ENCODE assay signal across 8 cellular contexts in the genomic region with DNA sequence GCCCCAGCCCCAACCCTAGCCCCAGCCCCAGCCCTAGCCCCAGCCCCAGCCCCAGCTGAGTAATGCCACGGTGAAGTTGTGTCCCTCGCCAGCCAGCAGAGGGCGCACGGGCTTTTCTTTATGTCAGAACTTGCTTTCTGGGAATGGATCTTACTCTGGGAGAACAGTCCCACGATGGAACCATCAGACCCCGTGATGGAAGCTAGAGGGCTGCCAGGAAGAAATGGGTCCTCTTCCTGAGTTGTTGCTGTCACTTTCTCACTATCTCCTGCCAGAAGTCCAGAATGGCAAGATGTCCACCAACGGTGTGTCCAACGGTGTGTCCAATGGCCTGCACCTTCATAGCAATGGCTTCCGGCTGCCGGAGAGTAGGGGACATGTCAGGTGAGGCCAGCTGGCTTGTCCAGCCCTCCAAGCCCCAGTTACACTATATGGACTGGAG. TPM values are rescaled to one million over a fixed set of nuclear protein-coding genes. Genes with fewer than 3 reads are reported as not detected.
DNase-seq lines count a peak whose midpoint lies in the region; ATAC-seq and TF ChIP-seq lines count a peak whose summit lies in the region.

No MANE protein-coding gene starts in this region.

- H4K20me1 ChIP-seq in osteoblast (ENCODE audit: insufficient read depth, low read length), result no peaks in the 10 kb centered on the region

- TF ChIP-seq POLR2A in gastroesophageal sphincter (IDR thresholded peaks at IDR 0.05) (no peak), suprapubic skin (IDR thresholded peaks at IDR 0.05) (no peak)

- H3K4me2 ChIP-seq in osteoblast (ENCODE audit: insufficient read depth, low read length), result no peak overlapping the region

- no peaks in the 10 kb centered on the region for H3K9me3 ChIP-seq in SJCRH30 (replicated peaks)
- H3K9me3 ChIP-seq in gastroesophageal sphincter, result no peaks in the 10 kb centered on the region
- no peaks in the 10 kb centered on the region for H3K9me3 ChIP-seq in osteoblast (ENCODE audit: low read depth, low read length)
- no peaks in the 10 kb centered on the region for H3K9me3 ChIP-seq in suprapubic skin

- no peaks in the 10 kb centered on the region for H3K27me3 ChIP-seq in SJCRH30
- no peaks in the 10 kb centered on the region for H3K27me3 ChIP-seq in gastroesophageal sphincter
- H3K27me3 ChIP-seq in osteoblast (ENCODE audit: insufficient read depth, low read length), result no peaks in the 10 kb centered on the region
- no peaks in the 10 kb centered on the region for H3K27me3 ChIP-seq in suprapubic skin

- no peak overlapping the region for H3K4me3 ChIP-seq in SJCRH30
- H3K4me3 ChIP-seq in gastroesophageal sphincter, result no peak overlapping the region
- no peak overlapping the region for H3K4me3 ChIP-seq in osteoblast (ENCODE audit: insufficient read depth, low read length)
- H3K4me3 ChIP-seq in suprapubic skin, result no peak overlapping the region

- peaks cover 27% of the 10 kb centered on the region for H3K4me1 ChIP-seq in SJCRH30
- peaks cover 9 to 55% (median 30%) of the 10 kb centered on the region in 3 donors for H3K4me1 ChIP-seq in gastroesophageal sphincter
- peaks cover 28% of the 10 kb centered on the region for H3K4me1 ChIP-seq in osteoblast (ENCODE audit: insufficient read depth, low read length)
- H3K4me1 ChIP-seq in suprapubic skin, result peaks cover 32% of the 10 kb centered on the region

- peak overlapping the region; percentile 59 for H2AFZ ChIP-seq in osteoblast (ENCODE audit: low read length)

- ATAC-seq in gastroesophageal sphincter (no peak), GM21619 (IDR thresholded peaks at IDR 0.05; ENCODE audit: unreplicated experiment) (no peak)

- WGBS in gastroesophageal sphincter (ENCODE audit: low coverage in 1 of 2), 2 donors, result 100% methylated on average over 2 of the region's 10 CpGs; no CpG with 5 or more reads in 1 of the 2 donors
- WGBS in suprapubic skin, result 39% methylated on average over 10 of the region's 10 CpGs

- peak; percentile 60 for DNase-seq in Ammon's horn (ENCODE audit: low spot score)
- DNase-seq in HCEC 1CT, result peak; percentile 41
- DNase-seq in SJCRH30, result peak; percentile 69 to 79
- DNase-seq in activated gamma-delta T cell treated with Interleukin-2 at 50 U/mL for 16 hours, result peak; percentile 71
- DNase-seq in osteoblast (ENCODE audit: insufficient read length, low spot score, missing footprints), result peak; percentile 98
- peak; percentile 76 to 86 for DNase-seq in suprapubic skin (ENCODE audit: low spot score in 2 of 2)

- peak; percentile 56 to 82 (median 64) for TF ChIP-seq CTCF in gastroesophageal sphincter (IDR thresholded peaks at IDR 0.05)
- TF ChIP-seq CTCF in osteoblast (IDR thresholded peaks at IDR 0.05; ENCODE audit: extremely low read depth, low read depth, low read length), result peak; percentile 63
- peak in 1 of 2 donors; percentile 71 for TF ChIP-seq CTCF in suprapubic skin (IDR thresholded peaks at IDR 0.05)

- H3K27ac ChIP-seq in SJCRH30 (no peak overlapping the region), gastroesophageal sphincter (peak overlapping the region; percentile 19 to 94 (median 90)), osteoblast (ENCODE audit: low read depth, low read length) (peak overlapping the region; percentile 38), suprapubic skin (no peak overlapping the region)

- TF ChIP-seq EP300 in gastroesophageal sphincter (IDR thresholded peaks at IDR 0.05) (no peak), suprapubic skin (IDR thresholded peaks at IDR 0.05) (no peak)

- H3K79me2 ChIP-seq in osteoblast (ENCODE audit: insufficient read depth, low read length), result no peaks in the 10 kb centered on the region

- no peaks in the 10 kb centered on the region for H3K36me3 ChIP-seq in SJCRH30
- peaks cover 0 to 73% of the 10 kb centered on the region in 2 donors for H3K36me3 ChIP-seq in gastroesophageal sphincter
- H3K36me3 ChIP-seq in osteoblast (ENCODE audit: insufficient read depth, low read length), result peaks cover 42% of the 10 kb centered on the region
- peaks cover 80% of the 10 kb centered on the region for H3K36me3 ChIP-seq in suprapubic skin

RNA-seq across cellular contexts. Expression of a gene that starts 25.2 kb away (rescaled TPM):
- 26.0 and 26.1 TPM in 2 replicates for total RNA-seq in SJCRH30 (2014; rRNA removed; shearing (Covaris generic))
- total RNA-seq in gastroesophageal sphincter (10 to 100 TPM; 15.6 to 28.6 (median 24.1) TPM), osteoblast (23.9 and 30.4 TPM in 2 replicates), suprapubic skin (10 to 100 TPM; 19.7 to 31.8 (median 21.2) TPM)

RNA-seq across cellular contexts. Expression of a gene that starts 45.0 kb away (rescaled TPM):
- 0.20 and 0.47 TPM in 2 replicates for total RNA-seq in SJCRH30 (2014; rRNA removed; shearing (Covaris generic))
- total RNA-seq in gastroesophageal sphincter (1 to 10 TPM in 2 of 4 donors, under 1 TPM in 2; 0.81 to 4.8 (median 2.7) TPM), osteoblast (under 0.01 TPM in 1 of 2 replicates, not detected in the other), suprapubic skin (100 to 1,000 TPM; 142 to 176 (median 168) TPM)

Comparison
In these comparisons a context has a peak if more than half of its experiments do, and no peak if none do; other contexts are left out.
1. DNase-seq: peak in every context shown above with its lines; median percentile 98 in osteoblast; 81 in suprapubic skin; 74 in SJCRH30; 71 in activated gamma-delta T cell treated with Interleukin-2 at 50 U/mL for 16 hours; 60 in Ammon's horn; 41 in HCEC 1CT.
2. H3K27ac ChIP-seq: peak in gastroesophageal sphincter (4 of 4) and osteoblast (single experiment); none in SJCRH30 (single experiment) and suprapubic skin (single experiment).
3. RNA of a gene that starts 45.0 kb away (total RNA-seq): 142 to 176 TPM in suprapubic skin; 0.81 to 4.8 TPM in gastroesophageal sphincter, 0.20 to 0.47 TPM in SJCRH30 and under 0.01 TPM in osteoblast; every median in the first group is over 10 times any median in the second.